ENCODE assay signal across 16 cellular contexts in the genomic region with DNA sequence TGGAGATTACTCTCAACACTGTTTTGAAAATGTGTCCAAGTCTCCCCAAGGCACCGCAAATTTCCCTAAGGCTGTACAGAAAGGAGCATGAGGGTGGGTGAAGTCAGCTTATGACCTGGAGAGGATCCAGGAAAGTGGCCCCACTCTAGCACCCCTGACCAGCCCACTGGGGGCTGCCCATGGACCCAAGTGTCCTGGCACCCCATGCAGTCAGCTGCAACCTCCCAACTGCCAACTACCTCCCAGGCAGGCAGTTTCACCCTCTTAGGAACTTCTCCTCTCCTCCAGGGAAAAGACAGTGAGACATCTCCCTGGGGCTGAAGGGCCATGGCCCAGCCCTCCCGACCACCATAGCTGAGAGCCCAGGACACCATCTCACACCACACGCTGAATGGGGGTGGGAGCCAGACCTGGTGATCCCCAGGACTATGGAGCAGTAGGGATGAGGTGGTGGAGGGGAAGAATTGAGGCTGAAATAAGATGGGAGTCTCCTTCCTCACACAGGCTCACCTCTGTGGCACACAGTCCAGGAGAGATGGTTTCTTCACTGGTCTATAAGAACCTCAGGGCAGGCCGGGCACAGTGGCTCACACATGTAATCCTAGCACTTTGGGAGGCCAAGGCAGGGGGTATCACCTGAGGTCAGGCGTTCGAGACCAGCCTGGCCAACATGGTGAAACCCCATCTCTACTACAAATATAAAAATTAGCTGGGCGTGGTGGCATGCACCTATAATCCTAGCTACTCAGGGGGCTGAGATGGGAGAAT.
DNase-seq lines count a peak whose midpoint lies in the region; ATAC-seq and TF ChIP-seq lines count a peak whose summit lies in the region.
"Had no signal": no experiment of that assay in that cellular context is flagged by ENCODE, and none has a peak within 500 bp of the region (broad histone marks: within the 10 kb centered on the region; RNA-seq: fewer than 3 reads in every experiment).

No MANE protein-coding gene starts in this region.

- no peak for ATAC-seq in central memory CD8-positive, alpha-beta T cell (replicated peaks; ENCODE audit: extremely low read depth, poor library complexity, severe bottlenecking)
- ATAC-seq in naive thymus-derived CD4-positive, alpha-beta T cell, result no peak
- no peak for ATAC-seq in GM19035 (IDR thresholded peaks at IDR 0.05; ENCODE audit: unreplicated experiment)
- ATAC-seq: A549 had no signal

- peaks cover 7% of the 10 kb centered on the region for H3K36me3 Mint-ChIP-seq in central memory CD8-positive, alpha-beta T cell (ENCODE audit: insufficient read depth)
- peaks cover 0 to 22% (median 0%) of the 10 kb centered on the region in 5 donors for H3K36me3 Mint-ChIP-seq in naive thymus-derived CD4-positive, alpha-beta T cell

- no peaks in the 10 kb centered on the region for H3K9me3 ChIP-seq in naive thymus-derived CD4-positive, alpha-beta T cell (ENCODE audit: control insufficient read depth in 2 of 3, low read length in 3 of 3)
- H3K9me3 ChIP-seq in tibial artery, result no peaks in the 10 kb centered on the region
- H3K9me3 ChIP-seq: A549; BLaER1 treated with 17β-estradiol and CSF1 and Interleukin-3, amounts not matched to agents 10 nM and 100 nM; esophagus squamous epithelium; SJSA1 had no signal

- H3K27ac Mint-ChIP-seq in central memory CD8-positive, alpha-beta T cell (ENCODE audit: low read depth), result peak overlapping the region; percentile 95
- peak overlapping the region in 7 of 9 donors; percentile 4 to 72 (median 51) for H3K27ac Mint-ChIP-seq in naive thymus-derived CD4-positive, alpha-beta T cell

- H3K9me3 Mint-ChIP-seq in central memory CD8-positive, alpha-beta T cell, result no peaks in the 10 kb centered on the region
- H3K9me3 Mint-ChIP-seq in naive thymus-derived CD4-positive, alpha-beta T cell, result peaks cover 0 to 3% (median 0%) of the 10 kb centered on the region in 11 donors

- H3K4me1 Mint-ChIP-seq in central memory CD8-positive, alpha-beta T cell, result peaks cover 63% of the 10 kb centered on the region
- H3K4me1 Mint-ChIP-seq in naive thymus-derived CD4-positive, alpha-beta T cell, result peaks cover 30 to 61% (median 36%) of the 10 kb centered on the region in 7 donors

- POLR2A ChIA-PET in naive thymus-derived CD4-positive, alpha-beta T cell (lab: Charles Lee), result no interaction called here

- TF ChIP-seq CTCF in tibial artery (IDR thresholded peaks at IDR 0.05), result no peak

- no peak overlapping the region for H3K4me3 Mint-ChIP-seq in central memory CD8-positive, alpha-beta T cell
- H3K4me3 Mint-ChIP-seq in naive thymus-derived CD4-positive, alpha-beta T cell, result no peak overlapping the region

- intact Hi-C loops in naive thymus-derived CD4-positive, alpha-beta T cell (cut with micrococcal nuclease), result no loop called here
- intact Hi-C loops in tibial artery (cut with DNase I; ENCODE audit: low total_unique reads), result no loop called here

- H3K36me3 ChIP-seq in naive thymus-derived CD4-positive, alpha-beta T cell (ENCODE audit: control insufficient read depth in 2 of 3, insufficient read depth in 3 of 3, low read length in 3 of 3), result no peaks in the 10 kb centered on the region
- H3K36me3 ChIP-seq in tibial artery, result no peaks in the 10 kb centered on the region
- H3K36me3 ChIP-seq: BLaER1 treated with 17β-estradiol and CSF1 and Interleukin-3, amounts not matched to agents 10 nM and 100 nM; esophagus squamous epithelium; SJSA1 had no signal

- CTCF ChIA-PET in naive thymus-derived CD4-positive, alpha-beta T cell (lab: Charles Lee), result interaction anchor here (0.8 kb wide), 1 partner anchor 121 kb away, joined by 3 read pairs; no protein-coding TSS in a partner anchor

- no peaks in the 10 kb centered on the region for H3K27me3 ChIP-seq in naive thymus-derived CD4-positive, alpha-beta T cell (ENCODE audit: control insufficient read depth in 2 of 2, insufficient read depth in 2 of 2, low read length in 2 of 2)
- H3K27me3 ChIP-seq in tibial artery, result no peaks in the 10 kb centered on the region
- H3K27me3 ChIP-seq: BLaER1 treated with 17β-estradiol and CSF1 and Interleukin-3, amounts not matched to agents 10 nM and 100 nM; esophagus squamous epithelium; SJSA1 had no signal

- no peak overlapping the region for H3K4me3 ChIP-seq in naive thymus-derived CD4-positive, alpha-beta T cell (ENCODE audit: low read length)
- no peak overlapping the region for H3K4me3 ChIP-seq in tibial artery
- H3K4me3 ChIP-seq: A549; BLaER1 treated with 17β-estradiol and CSF1 and Interleukin-3, amounts not matched to agents 10 nM and 100 nM; esophagus squamous epithelium; SJSA1 had no signal

- peak; percentile 47 for DNase-seq in activated effector memory CD4-positive, alpha-beta T cell treated with anti-CD3 and anti-CD28 coated beads, Interleukin-2, amount 50 U/mL, for 16 hours
- DNase-seq in activated effector memory CD4-positive, alpha-beta T cell treated with Interleukin-2 at 50 U/mL for 16 hours, result no peak
- no peak for DNase-seq in central memory CD8-positive, alpha-beta T cell (ENCODE audit: low spot score in 2 of 2)
- DNase-seq in naive thymus-derived CD4-positive, alpha-beta T cell, result no peak
- DNase-seq in tibial artery, result no peak
- DNase-seq in effector CD8-positive, alpha-beta T cell (lab: John Stamatoyannopoulos, UW), result no peak
- DNase-seq in NCI-H2081 (lab: John Stamatoyannopoulos, UW), result no peak
- DNase-seq: activated CD4-positive, alpha-beta T cell treated with anti-CD3 and anti-CD28 coated beads for 48 hours; DMS153; esophagus squamous epithelium; NCI-H2029 treated with DMSO at 0.1 percent for 48 hours; stimulated activated CD4-positive, alpha-beta T cell treated with anti-CD3 and anti-CD28 coated beads, Interleukin-4, amount 100 ng/mL, for 24 hours had no signal

- H3K4me1 ChIP-seq in naive thymus-derived CD4-positive, alpha-beta T cell (ENCODE audit: control insufficient read depth in 2 of 2, insufficient read depth in 2 of 2, low read length in 2 of 2), result peaks cover 23 to 30% of the 10 kb centered on the region in 2 donors
- peaks cover 0 to 38% (median 18%) of the 10 kb centered on the region in 4 donors for H3K4me1 ChIP-seq in tibial artery
- H3K4me1 ChIP-seq: A549 had no signal

- no peaks in the 10 kb centered on the region for H3K27me3 Mint-ChIP-seq in central memory CD8-positive, alpha-beta T cell
- no peaks in the 10 kb centered on the region for H3K27me3 Mint-ChIP-seq in naive thymus-derived CD4-positive, alpha-beta T cell

- H3K27ac ChIP-seq in naive thymus-derived CD4-positive, alpha-beta T cell (ENCODE audit: low read depth, low read length), result no peak overlapping the region
- peak overlapping the region; percentile 8 to 36 for H3K27ac ChIP-seq in tibial artery
- H3K27ac ChIP-seq: A549; BLaER1 treated with 17β-estradiol and CSF1 and Interleukin-3, amounts not matched to agents 10 nM and 100 nM; SJSA1 had no signal
